In the genomic region with DNA sequence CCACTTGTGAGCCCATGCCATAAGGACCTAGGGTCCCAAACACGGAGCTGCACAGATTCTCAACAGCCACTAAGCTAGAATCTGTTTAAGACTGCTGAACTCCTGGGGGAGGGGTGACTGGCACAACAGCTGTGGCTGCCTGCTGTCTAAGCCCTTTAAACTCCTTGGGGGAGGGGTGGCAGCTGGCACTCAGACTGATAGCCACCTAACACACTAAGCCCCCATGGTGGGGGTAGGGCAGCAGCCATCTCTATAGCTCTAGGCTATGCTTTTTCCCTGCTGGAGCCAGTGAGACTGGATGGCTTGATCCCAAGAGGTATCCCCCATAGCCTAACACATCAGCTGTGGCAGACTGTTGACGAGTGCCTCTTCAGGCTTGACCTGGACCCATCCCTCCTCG, we compare ENCODE assay signal across 21 cellular contexts.
"Had no signal": no experiment of that assay in that cellular context is flagged by ENCODE, and none has a peak within 500 bp of the region (broad histone marks: within the 10 kb centered on the region; RNA-seq: fewer than 3 reads in every experiment).

No MANE protein-coding gene starts in this region.

- H3K9me3 ChIP-seq: adrenal gland, mucosa of descending colon, right atrium auricular region, transverse colon, vagina had no signal

- H3K4me3 ChIP-seq: adrenal gland, cardiac muscle cell, dorsolateral prefrontal cortex, gastrocnemius medialis, left ventricle myocardium inferior, mucosa of descending colon, right atrium auricular region, skin epidermis, transverse colon, vagina had no signal

- DNase-seq: activated CD4-positive, CD25-positive, alpha-beta regulatory T cell treated with anti-CD3 and anti-CD28 coated beads, Interleukin-2, amount 50 U/mL, for 72 hours; activated naive CD4-positive, alpha-beta T cell treated with anti-CD3 and anti-CD28 coated beads, Interleukin-2, amount 50 U/mL, for 16 hours; activated T-cell treated with anti-CD3 and anti-CD28 coated beads for 4 hours; adrenal gland; dorsolateral prefrontal cortex; endodermal cell; gastrocnemius medialis; left ventricle myocardium inferior; mucosa of descending colon; natural killer cell; stimulated activated CD4-positive, alpha-beta T cell treated with anti-CD3 and anti-CD28 coated beads, Interleukin-15, amount 100 ng/mL, for 24 hours; stimulated activated CD4-positive, alpha-beta T cell treated with anti-CD3 and anti-CD28 coated beads, Interleukin-4, amount 100 ng/mL, for 1 hour; stimulated activated naive CD4-positive, alpha-beta T cell; substantia nigra; T-helper 9 cell; transverse colon had no signal

- H3K27ac Mint-ChIP-seq: activated T-helper 2 cell treated with anti-CD3 and anti-CD28 coated beads, Interferon-gamma antibody, Interleukin-2, Interleukin-4, amounts not matched to agents 10 μg/mL and 5 μg/mL and 100 μg/mL, durations not matched to agents 14 hours and 24 hours and 36 hours; endodermal cell; natural killer cell had no signal

- H3K36me3 Mint-ChIP-seq: natural killer cell had no signal

- H3K27ac ChIP-seq: adrenal gland, cardiac muscle cell, dorsolateral prefrontal cortex, gastrocnemius medialis, left ventricle myocardium inferior, right atrium auricular region, skin epidermis, transverse colon, vagina had no signal

- H3K27me3 ChIP-seq: adrenal gland, cardiac muscle cell, gastrocnemius medialis, right atrium auricular region, transverse colon, vagina had no signal

- H3K36me3 ChIP-seq: adrenal gland, cardiac muscle cell, gastrocnemius medialis, left ventricle myocardium inferior, right atrium auricular region, transverse colon, vagina had no signal

- H3K4me1 ChIP-seq: adrenal gland, gastrocnemius medialis, left ventricle myocardium inferior, right atrium auricular region, transverse colon, vagina had no signal

- H3K4me3 Mint-ChIP-seq: endodermal cell, natural killer cell had no signal

- H3K9me3 Mint-ChIP-seq: activated T-helper 2 cell treated with anti-CD3 and anti-CD28 coated beads, Interferon-gamma antibody, Interleukin-2, Interleukin-4, amounts not matched to agents 10 μg/mL and 5 μg/mL and 100 μg/mL, durations not matched to agents 14 hours and 24 hours and 36 hours had no signal

- ATAC-seq: gastrocnemius medialis, mucosa of descending colon, natural killer cell had no signal

- H3K4me1 Mint-ChIP-seq: natural killer cell had no signal
